ENCODE assay signal across 16 cellular contexts in the genomic region with DNA sequence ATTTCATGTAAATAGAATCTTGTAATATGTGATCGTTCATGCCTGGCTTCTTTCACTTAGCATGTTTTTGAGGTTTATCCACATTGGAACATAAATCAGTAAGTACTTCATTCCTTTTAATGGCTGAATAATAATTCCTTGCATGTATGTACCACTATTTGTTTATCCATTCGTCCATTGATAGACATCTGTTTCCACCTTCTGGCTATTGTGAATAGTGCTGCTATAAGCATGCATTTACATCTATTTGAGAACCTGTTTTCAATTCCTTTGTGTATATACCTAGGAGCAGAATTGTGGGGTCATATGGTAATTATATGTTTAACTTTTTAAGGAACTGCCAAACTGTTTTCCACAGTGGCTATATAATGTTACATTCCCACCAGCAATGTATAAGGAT.
DNase-seq lines count a peak whose midpoint lies in the region; ATAC-seq and TF ChIP-seq lines count a peak whose summit lies in the region.
"Had no signal": no experiment of that assay in that cellular context is flagged by ENCODE, and none has a peak within 500 bp of the region (broad histone marks: within the 10 kb centered on the region; RNA-seq: fewer than 3 reads in every experiment).

No MANE protein-coding gene starts in this region.

- no peaks in the 10 kb centered on the region for H3K36me3 ChIP-seq in adrenal gland (replicated peaks in 1 of 2)
- H3K36me3 ChIP-seq: Peyer's patch, WERI-Rb-1 had no signal

- WGBS in adrenal gland, 4 donors, result 16 to 45% (median 29%) methylated on average over 2 of the region's 2 CpGs

- H3K27ac ChIP-seq in C4-2B, result no peak overlapping the region
- H3K27ac ChIP-seq in adrenal gland, result no peak overlapping the region
- H3K27ac ChIP-seq: Peyer's patch, WERI-Rb-1 had no signal

- intact Hi-C loops in adrenal gland (cut with DNase I), result no loop called here
- intact Hi-C loops in head of caudate nucleus (cut with DNase I), result no loop called here

- no peaks in the 10 kb centered on the region for H3K9me3 ChIP-seq in adrenal gland (replicated peaks in 1 of 3)
- H3K9me3 ChIP-seq: Peyer's patch had no signal

- no peak overlapping the region for H3K4me3 ChIP-seq in adrenal gland
- H3K4me3 ChIP-seq: Peyer's patch had no signal

- no peak for ATAC-seq in GM21367 (IDR thresholded peaks at IDR 0.05; ENCODE audit: unreplicated experiment)
- ATAC-seq: activated naive CD8-positive, alpha-beta T cell treated with anti-CD3 and anti-CD28 coated beads, Interleukin-2, amount 50 U/mL, for 24 hours; left ventricle myocardium superior; stimulated activated naive CD8-positive, alpha-beta T cell treated with anti-CD3 and anti-CD28 coated beads, Interleukin-15, Interleukin-2, amounts not matched to agents 100 U/mL and 50 U/mL, for 24 hours had no signal

- DNase-seq in LHCN-M2 (ENCODE audit: low read depth) (peak; percentile 5), adrenal gland (no peak), iris pigment epithelial cell (ENCODE audit: low read depth) (peak; percentile 11), UCSD-AML1 (lab: John Stamatoyannopoulos, UW; ENCODE audit: unreplicated experiment) (no peak), head of caudate nucleus (no peak), OCI-M2 (lab: John Stamatoyannopoulos, UW; ENCODE audit: unreplicated experiment) (no peak)
- DNase-seq: activated naive CD8-positive, alpha-beta T cell treated with anti-CD3 and anti-CD28 coated beads, Interleukin-2, amount 50 U/mL, for 24 hours; Karpas-422; left ventricle myocardium superior; NCI-H2029; NCI-H526 treated with DMSO at 0.1 percent for 48 hours; Peyer's patch; stimulated activated naive CD8-positive, alpha-beta T cell treated with anti-CD3 and anti-CD28 coated beads, Interleukin-15, Interleukin-2, amounts not matched to agents 100 U/mL and 50 U/mL, for 24 hours; WERI-Rb-1 had no signal

- no peaks in the 10 kb centered on the region for H3K4me1 ChIP-seq in adrenal gland (replicated peaks in 1 of 2)
- H3K4me1 ChIP-seq: Peyer's patch had no signal

- TF ChIP-seq CTCF in C4-2B (conservative IDR thresholded peaks at IDR 0.05) (peak; percentile 37), adrenal gland (IDR thresholded peaks at IDR 0.05) (peak in 5 of 6 experiments; percentile 12 to 35 (median 27))

- H3K27me3 ChIP-seq in adrenal gland, result peaks cover 6% of the 10 kb centered on the region
- H3K27me3 ChIP-seq: Peyer's patch had no signal

- TF ChIP-seq POLR2A in adrenal gland (IDR thresholded peaks at IDR 0.05), result no peak

Comparison
In these comparisons a context has a peak if more than half of its experiments do, and no peak if none do; other contexts are left out.
1. DNase-seq: peak in LHCN-M2 (single experiment) and iris pigment epithelial cell (single experiment); none in adrenal gland (0 of 7), UCSD-AML1 (single experiment), head of caudate nucleus (0 of 42) and OCI-M2 (single experiment).